In the genomic region with DNA sequence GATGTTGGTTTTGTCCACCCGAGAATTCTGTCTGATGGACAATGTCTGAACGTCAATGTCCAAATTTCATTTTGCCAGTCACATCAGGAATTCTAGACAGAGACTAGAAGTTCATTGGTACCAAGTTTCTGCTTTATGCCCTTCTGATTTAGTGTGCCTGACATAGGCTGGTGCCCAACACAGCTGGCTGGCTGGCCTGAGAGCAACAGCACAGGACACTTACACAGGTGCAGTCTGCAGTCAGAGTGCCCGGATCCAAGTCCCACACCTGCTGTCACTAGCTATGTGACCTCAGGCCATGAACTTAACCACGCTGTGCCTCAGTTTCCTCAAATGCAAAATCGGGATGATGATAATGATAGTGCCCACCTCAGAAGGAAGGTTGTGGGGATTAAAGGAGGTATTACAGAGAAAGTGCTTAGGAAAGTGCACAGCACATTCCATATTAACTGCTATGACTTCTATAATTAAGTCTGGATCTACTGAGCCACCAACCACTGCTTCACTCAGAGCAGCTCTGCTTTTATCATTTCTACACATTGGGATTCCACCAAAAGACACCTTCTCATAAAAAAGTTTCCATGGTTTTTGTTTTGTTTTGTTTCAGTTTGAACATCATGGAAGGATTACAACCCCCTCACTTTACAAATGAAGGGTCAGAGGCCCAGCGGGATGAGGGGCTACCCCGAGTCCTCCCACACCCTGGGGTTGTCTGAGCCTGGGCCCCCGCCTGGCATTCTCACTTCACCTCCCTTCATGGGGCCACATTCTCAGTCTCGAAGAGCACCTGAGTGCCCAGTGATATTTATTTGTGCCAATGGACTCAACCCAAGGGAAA, we compare ENCODE assay signal across 12 cellular contexts.
DNase-seq lines count a peak whose midpoint lies in the region; ATAC-seq and TF ChIP-seq lines count a peak whose summit lies in the region.
"Had no signal": no experiment of that assay in that cellular context is flagged by ENCODE, and none has a peak within 500 bp of the region (broad histone marks: within the 10 kb centered on the region; RNA-seq: fewer than 3 reads in every experiment).

No MANE protein-coding gene starts in this region.

- CTCF ChIA-PET in activated CD4-positive, alpha-beta T cell treated with anti-CD3 and anti-CD28 coated beads, Interleukin-2, amount 10 ng/mL, durations not matched to agents 7 days and 5 days (lab: Charles Lee), result interaction anchor here (0.6 kb wide), 1 partner anchor 105 kb away, joined by 3 read pairs; no protein-coding TSS in a partner anchor
- CTCF ChIA-PET in CD8-positive, alpha-beta T cell (lab: Charles Lee), result no interaction called here

- H3K36me3 Mint-ChIP-seq in activated CD4-positive, alpha-beta T cell treated with anti-CD3 and anti-CD28 coated beads, Interleukin-2, amount 10 ng/mL, durations not matched to agents 7 days and 5 days (ENCODE audit: low read depth), result peaks cover 8% of the 10 kb centered on the region
- H3K36me3 Mint-ChIP-seq in central memory CD8-positive, alpha-beta T cell (ENCODE audit: insufficient read depth), result peaks cover 5% of the 10 kb centered on the region
- no peaks in the 10 kb centered on the region for H3K36me3 Mint-ChIP-seq in CD8-positive, alpha-beta T cell

- no peak overlapping the region for H3K27ac ChIP-seq in CD8-positive, alpha-beta T cell (ENCODE audit: low read depth, low read length)
- H3K27ac ChIP-seq in psoas muscle, result no peak overlapping the region
- H3K27ac ChIP-seq: pancreas had no signal

- 76 to 81% (median 78%) methylated on average over 9 of the region's 9 CpGs for WGBS in psoas muscle, 3 donors

- peak overlapping the region; percentile 63 for H3K27ac Mint-ChIP-seq in activated CD4-positive, alpha-beta T cell treated with anti-CD3 and anti-CD28 coated beads, Interleukin-2, amount 10 ng/mL, durations not matched to agents 7 days and 5 days
- peak overlapping the region; percentile 27 for H3K27ac Mint-ChIP-seq in central memory CD8-positive, alpha-beta T cell (ENCODE audit: low read depth)
- H3K27ac Mint-ChIP-seq in stimulated activated naive CD8-positive, alpha-beta T cell treated with anti-CD3 and anti-CD28 coated beads, Interleukin-15, amount 100 ng/mL, for 72 hours, result peak overlapping the region; percentile 9 to 23
- no peak overlapping the region for H3K27ac Mint-ChIP-seq in CD8-positive, alpha-beta T cell

- no peak for TF ChIP-seq CTCF in CD8-positive, alpha-beta T cell (IDR thresholded peaks at IDR 0.05)
- TF ChIP-seq CTCF in psoas muscle (IDR thresholded peaks at IDR 0.05), result no peak

- H3K27me3 Mint-ChIP-seq in activated CD4-positive, alpha-beta T cell treated with anti-CD3 and anti-CD28 coated beads, Interleukin-2, amount 10 ng/mL, durations not matched to agents 7 days and 5 days, result no peaks in the 10 kb centered on the region
- H3K27me3 Mint-ChIP-seq in central memory CD8-positive, alpha-beta T cell, result no peaks in the 10 kb centered on the region
- H3K27me3 Mint-ChIP-seq in stimulated activated naive CD8-positive, alpha-beta T cell treated with anti-CD3 and anti-CD28 coated beads, Interleukin-15, amount 100 ng/mL, for 72 hours, result peaks cover 11% of the 10 kb centered on the region
- no peaks in the 10 kb centered on the region for H3K27me3 Mint-ChIP-seq in CD8-positive, alpha-beta T cell (ENCODE audit: low read depth)

- intact Hi-C loops in CD8-positive, alpha-beta T cell (cut with DNase I, micrococcal nuclease), result loop anchor here in 1 of 2 experiments (10.0 kb wide), 1 partner anchor 113 kb away; no protein-coding TSS in a partner anchor
- intact Hi-C loops in psoas muscle (cut with DNase I), result no loop called here

- ATAC-seq in central memory CD8-positive, alpha-beta T cell (replicated peaks; ENCODE audit: extremely low read depth, poor library complexity, severe bottlenecking), result no peak
- ATAC-seq in stimulated activated naive CD8-positive, alpha-beta T cell treated with anti-CD3 and anti-CD28 coated beads, Interleukin-15, amount 100 ng/mL, for 72 hours, result peak; percentile 91
- no peak for ATAC-seq in CD8-positive, alpha-beta T cell
- no peak for ATAC-seq in psoas muscle
- ATAC-seq: pancreas had no signal

- H3K9me3 ChIP-seq in CD8-positive, alpha-beta T cell (ENCODE audit: low read length), result no peaks in the 10 kb centered on the region
- no peaks in the 10 kb centered on the region for H3K9me3 ChIP-seq in psoas muscle
- H3K9me3 ChIP-seq: pancreas had no signal

- H3K4me1 Mint-ChIP-seq in activated CD4-positive, alpha-beta T cell treated with anti-CD3 and anti-CD28 coated beads, Interleukin-2, amount 10 ng/mL, durations not matched to agents 7 days and 5 days, result peaks cover 51% of the 10 kb centered on the region
- H3K4me1 Mint-ChIP-seq in central memory CD8-positive, alpha-beta T cell, result peaks cover 14% of the 10 kb centered on the region
- peaks cover 45% of the 10 kb centered on the region for H3K4me1 Mint-ChIP-seq in stimulated activated naive CD8-positive, alpha-beta T cell treated with anti-CD3 and anti-CD28 coated beads, Interleukin-15, amount 100 ng/mL, for 72 hours
- H3K4me1 Mint-ChIP-seq in CD8-positive, alpha-beta T cell (ENCODE audit: low read depth), result peaks cover 20% of the 10 kb centered on the region

- peak overlapping the region; percentile 14 for H3K4me3 Mint-ChIP-seq in activated CD4-positive, alpha-beta T cell treated with anti-CD3 and anti-CD28 coated beads, Interleukin-2, amount 10 ng/mL, durations not matched to agents 7 days and 5 days
- H3K4me3 Mint-ChIP-seq in central memory CD8-positive, alpha-beta T cell, result no peak overlapping the region
- H3K4me3 Mint-ChIP-seq in stimulated activated naive CD8-positive, alpha-beta T cell treated with anti-CD3 and anti-CD28 coated beads, Interleukin-15, amount 100 ng/mL, for 72 hours, result peak overlapping the region; percentile 42 to 49
- H3K4me3 Mint-ChIP-seq in CD8-positive, alpha-beta T cell, result no peak overlapping the region

- POLR2A ChIA-PET in activated CD4-positive, alpha-beta T cell treated with anti-CD3 and anti-CD28 coated beads, Interleukin-2, amount 10 ng/mL, durations not matched to agents 7 days and 5 days (lab: Charles Lee), result no interaction called here
- POLR2A ChIA-PET in CD8-positive, alpha-beta T cell (lab: Charles Lee), result interaction anchor here (0.6 kb wide), 1 partner anchor 236 kb away, joined by 3 read pairs; no protein-coding TSS in a partner anchor

- peak; percentile 72 for DNase-seq in activated naive CD4-positive, alpha-beta T cell treated with Interleukin-2 at 50 U/mL for 16 hours
- DNase-seq in activated naive CD4-positive, alpha-beta T cell (lab: John Stamatoyannopoulos, UW), result no peak
- no peak for DNase-seq in activated CD4-positive, alpha-beta T cell treated with anti-CD3 and anti-CD28 coated beads, Interleukin-2, amount 10 ng/mL, durations not matched to agents 7 days and 5 days
- no peak for DNase-seq in central memory CD8-positive, alpha-beta T cell (ENCODE audit: low spot score in 2 of 2)
- DNase-seq in stimulated activated naive CD8-positive, alpha-beta T cell treated with anti-CD3 and anti-CD28 coated beads, Interleukin-15, amount 100 ng/mL, for 72 hours, result peak in 1 of 2 donors; percentile 66
- DNase-seq in CD8-positive, alpha-beta T cell, result no peak
- DNase-seq in psoas muscle, result no peak
- no peak for DNase-seq in NCI-H2029 (lab: John Stamatoyannopoulos, UW)
- DNase-seq: amygdala, dermis blood vessel endothelial cell, NCI-H446, pancreas had no signal

- no peak overlapping the region for H3K4me3 ChIP-seq in CD8-positive, alpha-beta T cell (ENCODE audit: low read depth, low read length)
- no peak overlapping the region for H3K4me3 ChIP-seq in psoas muscle
- H3K4me3 ChIP-seq: pancreas had no signal

- peaks cover 11% of the 10 kb centered on the region for H3K9me3 Mint-ChIP-seq in activated CD4-positive, alpha-beta T cell treated with anti-CD3 and anti-CD28 coated beads, Interleukin-2, amount 10 ng/mL, durations not matched to agents 7 days and 5 days
- peaks cover 6% of the 10 kb centered on the region for H3K9me3 Mint-ChIP-seq in central memory CD8-positive, alpha-beta T cell
- H3K9me3 Mint-ChIP-seq in stimulated activated naive CD8-positive, alpha-beta T cell treated with anti-CD3 and anti-CD28 coated beads, Interleukin-15, amount 100 ng/mL, for 72 hours, result peaks cover 11 to 15% of the 10 kb centered on the region in 2 donors
- peaks cover 5% of the 10 kb centered on the region for H3K9me3 Mint-ChIP-seq in CD8-positive, alpha-beta T cell

- H3K4me1 ChIP-seq in CD8-positive, alpha-beta T cell (ENCODE audit: insufficient read depth, low read length), result no peaks in the 10 kb centered on the region
- no peaks in the 10 kb centered on the region for H3K4me1 ChIP-seq in psoas muscle
- H3K4me1 ChIP-seq: pancreas had no signal

- no peaks in the 10 kb centered on the region for H3K36me3 ChIP-seq in CD8-positive, alpha-beta T cell (ENCODE audit: insufficient read depth, low read length)
- H3K36me3 ChIP-seq in psoas muscle (ENCODE audit: insufficient read depth in 1 of 2, low read depth in 1 of 2), result no peaks in the 10 kb centered on the region
- H3K36me3 ChIP-seq: pancreas had no signal

- no peaks in the 10 kb centered on the region for H3K27me3 ChIP-seq in CD8-positive, alpha-beta T cell (ENCODE audit: insufficient read depth, low read length)
- H3K27me3 ChIP-seq in psoas muscle (ENCODE audit: insufficient read depth in 3 of 3, low read length in 2 of 3), result no peaks in the 10 kb centered on the region
- H3K27me3 ChIP-seq: pancreas had no signal

Comparison
In these comparisons a context has a peak if more than half of its experiments do, and no peak if none do; other contexts are left out.
1. H3K4me3 Mint-ChIP-seq: peak in activated CD4-positive, alpha-beta T cell treated with anti-CD3 and anti-CD28 coated beads, Interleukin-2, amount 10 ng/mL, durations not matched to agents 7 days and 5 days (single experiment) and stimulated activated naive CD8-positive, alpha-beta T cell treated with anti-CD3 and anti-CD28 coated beads, Interleukin-15, amount 100 ng/mL, for 72 hours (2 of 2); none in central memory CD8-positive, alpha-beta T cell (single experiment) and CD8-positive, alpha-beta T cell (single experiment).